Comparison of ENCODE assay signal across 28 cellular contexts in genomic region chr7:86094166-86094669, GRCh38.
"Had no signal": no experiment of that assay in that cellular context is flagged by ENCODE, and none has a peak within 500 bp of the region (broad histone marks: within the 10 kb centered on the region; RNA-seq: fewer than 3 reads in every experiment).

No MANE protein-coding gene starts in this region.

- H3K36me3 ChIP-seq: esophagus muscularis mucosa, heart right ventricle, left lung, neutrophil, pancreas, stomach, thyroid gland, vagina had no signal

- H3K27me3 ChIP-seq: esophagus muscularis mucosa, foreskin keratinocyte, heart right ventricle, left lung, neutrophil, pancreas, stomach, thyroid gland, vagina had no signal

- H3K9me3 ChIP-seq: pancreas, thyroid gland, vagina had no signal

- DNase-seq: dermis blood vessel endothelial cell; effector memory CD4-positive, alpha-beta T cell; foreskin keratinocyte; glutamatergic neuron; heart right ventricle; hippocampal formation; left cardiac atrium; left lung; mesenchymal stem cell; mucosa of descending colon; naive B cell; pancreas; stimulated activated CD4-positive, alpha-beta T cell treated with anti-CD3 and anti-CD28 coated beads, Interleukin-12 subunit alpha, Interleukin-12 subunit beta, amount 100 ng/mL, for 4 hours; stimulated activated CD4-positive, alpha-beta T cell treated with anti-CD3 and anti-CD28 coated beads, Interleukin-1b, Interleukin-23, amount 100 ng/mL, for 48 hours; stimulated activated CD4-positive, alpha-beta T cell treated with anti-CD3 and anti-CD28 coated beads, Interleukin-4, amount 100 ng/mL, for 1 hour; stimulated activated naive CD4-positive, alpha-beta T cell treated with Interleukin-2 at 50 U/mL for 16 hours; stomach; thyroid gland; trophoblast cell had no signal

- H3K27ac ChIP-seq: esophagus muscularis mucosa, foreskin keratinocyte, heart right ventricle, left lung, neutrophil, pancreas, stomach, thyroid gland, vagina had no signal

- H3K4me1 ChIP-seq: esophagus muscularis mucosa, foreskin keratinocyte, heart right ventricle, left lung, pancreas, stomach, thyroid gland, vagina had no signal

- ATAC-seq: foreskin keratinocyte; heart right ventricle; left cardiac atrium; left lung; mucosa of descending colon; natural killer cell treated with Interleukin-12 subunit alpha and Interleukin-12 subunit beta and Interleukin-15 and Interleukin-18, amount 100 ng/mL, for 72 hours; pancreas; sciatic nerve; stimulated activated effector memory CD8-positive, alpha-beta T cell treated with anti-CD3 and anti-CD28 coated beads, Interleukin-12 subunit alpha, Interleukin-12 subunit beta, amount 100 ng/mL, for 72 hours had no signal

- H3K4me3 ChIP-seq: esophagus muscularis mucosa, heart right ventricle, left lung, mucosa of descending colon, pancreas, smooth muscle cell, stomach, thyroid gland, vagina had no signal

- H3K4me2 ChIP-seq: smooth muscle cell had no signal

- FAIRE-seq: endothelial cell of umbilical vein, islet of Langerhans, pancreas had no signal
